ENCODE assay signal across 9 cellular contexts in genomic region chr9:129382281-129383004, GRCh38.
DNase-seq lines count a peak whose midpoint lies in the region; ATAC-seq, FAIRE-seq and TF ChIP-seq lines count a peak whose summit lies in the region.
"Had no signal": no experiment of that assay in that cellular context is flagged by ENCODE, and none has a peak within 500 bp of the region (broad histone marks: within the 10 kb centered on the region; RNA-seq: fewer than 3 reads in every experiment).

No MANE protein-coding gene starts in this region.

- H3K27ac ChIP-seq in PC-9 (peak overlapping the region; percentile 96), heart left ventricle (peak overlapping the region; percentile 90 to 98 (median 96)), sigmoid colon (peak overlapping the region; percentile 87 to 93 (median 88))

- H3F3A ChIP-seq in PC-9 (ENCODE audit: insufficient read depth, low read depth), result peaks cover 27% of the 10 kb centered on the region

- no peak overlapping the region for H2AFZ ChIP-seq in PC-9

- no peak for TF ChIP-seq EP300 in sigmoid colon (IDR thresholded peaks at IDR 0.05)

- CTCF ChIA-PET in PC-9 (lab: Charles Lee), result interaction anchor here (0.7 to 1.2 kb wide), 5 partner anchors 47 to 231 kb away, joined by 3 to 9 read pairs (median 7); no protein-coding TSS in a partner anchor

- peak in 1 of 4 donors; percentile 9 for ATAC-seq in heart left ventricle
- ATAC-seq in GM18505 (IDR thresholded peaks at IDR 0.05; ENCODE audit: unreplicated experiment), result no peak

- H3K36me3 ChIP-seq in PC-9 (ENCODE audit: low read depth) (no peaks in the 10 kb centered on the region), heart left ventricle (no peaks in the 10 kb centered on the region), sigmoid colon (no peaks in the 10 kb centered on the region)

- intact Hi-C loops in PC-9 (cut with micrococcal nuclease; ENCODE audit: unreplicated experiment), result loop anchor here (1.0 kb wide), 8 partner anchors 20 to 225 kb away; partner anchors contain the start of gene IER5L
- intact Hi-C loops in heart left ventricle (cut with DNase I), result loop anchor here in 4 of 10 donors (1.0 to 10.0 kb wide), 7 partner anchors 30 to 225 kb away; partner anchors contain the start of gene IER5L (in 2 of the 4)
- intact Hi-C loops in sigmoid colon (cut with DNase I), result loop anchor here (1.0 to 5.0 kb wide), 2 partner anchors 75 to 100 kb away; no protein-coding TSS in a partner anchor

- peaks cover 8% of the 10 kb centered on the region; the same call in 1 of the 2 replicates for H3K79me2 ChIP-seq in PC-9 (ENCODE audit: low read depth)

- DNase-seq in DMS79 treated with DMSO at 0.1 percent for 48 hours (lab: John Stamatoyannopoulos, UW) (peak; percentile 93), PC-9 (peak in 1 of 2 experiments; percentile 66), heart left ventricle (peak in 1 of 5 donors; percentile 47), sigmoid colon (peak; percentile 72), midbrain (lab: John Stamatoyannopoulos, UW) (no peak), AG08396 (ENCODE audit: low spot score) (no peak), GM12891 (ENCODE audit: insufficient read length, low spot score) (no peak)

- TF ChIP-seq CTCF in PC-9 (conservative IDR thresholded peaks at IDR 0.05), result no peak
- no peak for TF ChIP-seq CTCF in heart left ventricle (IDR thresholded peaks at IDR 0.05)
- no peak for TF ChIP-seq CTCF in sigmoid colon (IDR thresholded peaks at IDR 0.05)

- POLR2A ChIA-PET in PC-9 (lab: Charles Lee; ENCODE audit: unreplicated experiment), result interaction anchor here (0.6 to 1.5 kb wide), 10 partner anchors 23 to 229 kb away, joined by 3 to 20 read pairs (median 5); partner anchors contain the start of gene IER5L

- TF ChIP-seq POLR2A in heart left ventricle (IDR thresholded peaks at IDR 0.05) (no peak), sigmoid colon (IDR thresholded peaks at IDR 0.05) (no peak), GM12891 (IDR thresholded peaks at IDR 0.05; ENCODE audit: low read depth, low read length) (no peak), GM18505 (IDR thresholded peaks at IDR 0.05; ENCODE audit: borderline replicate concordance, extremely low read depth, insufficient read depth, insufficient read length) (no peak)

- no peaks in the 10 kb centered on the region for H4K20me1 ChIP-seq in PC-9 (ENCODE audit: insufficient read depth)

- H3K27me3 ChIP-seq in PC-9 (ENCODE audit: insufficient read depth, low read depth), result no peaks in the 10 kb centered on the region
- H3K27me3 ChIP-seq in heart left ventricle, result no peaks in the 10 kb centered on the region
- H3K27me3 ChIP-seq in sigmoid colon, result no peaks in the 10 kb centered on the region

- peaks cover 22% of the 10 kb centered on the region for H3K4me1 ChIP-seq in PC-9 (replicated peaks; ENCODE audit: insufficient read depth)
- peaks cover 0 to 25% (median 15%) of the 10 kb centered on the region in 12 donors for H3K4me1 ChIP-seq in heart left ventricle
- H3K4me1 ChIP-seq in sigmoid colon, result peaks cover 0 to 22% (median 18%) of the 10 kb centered on the region in 4 donors

- TSS peak; percentile 84 for BruUV-seq in PC-9 (replicated peaks; lab: Mats Ljungman, UMichigan)

- WGBS in heart left ventricle, 4 donors, result 66 to 88% (median 75%) methylated on average over 4 to 5 of the region's 5 CpGs
- WGBS in sigmoid colon, 2 donors, result 65 to 74% methylated on average over 5 of the region's 5 CpGs

- H3K9me2 ChIP-seq in PC-9 (ENCODE audit: insufficient read depth), result no peaks in the 10 kb centered on the region

- H3K9me3 ChIP-seq in PC-9 (ENCODE audit: insufficient read depth, low read depth), result no peaks in the 10 kb centered on the region
- no peaks in the 10 kb centered on the region for H3K9me3 ChIP-seq in heart left ventricle
- no peaks in the 10 kb centered on the region for H3K9me3 ChIP-seq in sigmoid colon

- no peak for FAIRE-seq in GM12891 (lab: Jason Lieb, UNC)
- FAIRE-seq: frontal cortex had no signal

- H3K4me3 ChIP-seq in PC-9, result peak overlapping the region; percentile 85; the same call in 1 of the 2 replicates
- H3K4me3 ChIP-seq in heart left ventricle, result peak overlapping the region in 10 of 12 donors; percentile 37 to 78 (median 65)
- peak overlapping the region in 3 of 4 donors; percentile 53 to 71 (median 61) for H3K4me3 ChIP-seq in sigmoid colon

- H3K4me2 ChIP-seq in PC-9, result peak overlapping the region; percentile 75

TF ChIP-seq in GM12891, 5 proteins besides CTCF, POLR2A, EP300 and RAD21:
- TF ChIP-seq POU2F2 (IDR thresholded peaks at IDR 0.05; ENCODE audit: low read depth, low read length) (no peak), POLR2AphosphoS5 (IDR thresholded peaks at IDR 0.05; ENCODE audit: low read depth, low read length) (no peak), SPI1 (IDR thresholded peaks at IDR 0.05; ENCODE audit: low read depth, low read length) (no peak), TAF1 (IDR thresholded peaks at IDR 0.05; ENCODE audit: low read depth, low read length) (no peak), PAX5 (IDR thresholded peaks at IDR 0.05; ENCODE audit: insufficient read depth, low read length, severe bottlenecking) (no peak)

Comparison
In these comparisons a context has a peak if more than half of its experiments do, and no peak if none do; other contexts are left out.
1. DNase-seq: peak in DMS79 treated with DMSO at 0.1 percent for 48 hours (single experiment) and sigmoid colon (single experiment); none in midbrain (single experiment), AG08396 (single experiment) and GM12891 (single experiment).
2. Peak in every context shown above with its lines, with median percentiles within 50 percentile points of each other: H3K27ac ChIP-seq and H3K4me3 ChIP-seq.